In the genomic region with DNA sequence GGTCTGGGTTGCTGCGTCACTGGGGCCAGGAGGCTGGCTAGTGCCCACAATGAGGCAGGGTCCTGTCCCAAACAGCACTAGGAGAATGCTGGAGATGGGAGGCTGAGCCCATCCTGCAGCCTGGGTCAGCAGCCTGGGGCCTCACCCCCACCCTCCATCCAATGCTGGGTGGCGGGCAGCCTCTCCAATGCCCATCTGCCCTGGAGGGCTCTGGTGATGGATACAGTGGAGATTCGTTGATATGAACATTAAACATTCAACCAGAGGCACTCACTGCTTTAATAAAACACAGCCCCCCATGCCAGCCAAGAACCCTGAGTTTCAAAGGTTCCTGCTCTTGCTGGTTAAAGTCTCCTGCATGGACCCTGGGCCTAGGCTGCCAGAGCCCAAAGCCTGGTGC, we compare ENCODE assay signal across 21 cellular contexts. TPM values are rescaled to one million over a fixed set of nuclear protein-coding genes. Genes with fewer than 3 reads are reported as not detected.
"Had no signal": no experiment of that assay in that cellular context is flagged by ENCODE, and none has a peak within 500 bp of the region (broad histone marks: within the 10 kb centered on the region; RNA-seq: fewer than 3 reads in every experiment).

No MANE protein-coding gene starts in this region.

- H3K27me3 ChIP-seq: MG63, SJCRH30 had no signal

- H3K4me1 ChIP-seq: SJCRH30 had no signal

- H3K27ac ChIP-seq: RWPE1, SJCRH30 had no signal

- H3K27ac Mint-ChIP-seq: T-cell had no signal

- H3K36me3 Mint-ChIP-seq: T-cell had no signal

- FAIRE-seq: RCC 7860 had no signal

- H3K4me3 Mint-ChIP-seq: T-cell had no signal

- H3K9me3 Mint-ChIP-seq: T-cell had no signal

- H3K9me3 ChIP-seq: MG63, SJCRH30 had no signal

- H3K36me3 ChIP-seq: MG63, SJCRH30 had no signal

- DNase-seq: Karpas-422, KG1, MG63, NCI-H1092 treated with DMSO at 0.1 percent for 48 hours, NCI-H1436, NCI-H187, NCI-H2029, NCI-H2081 treated with DMSO at 0.1 percent for 48 hours, NCI-H2171, NCI-H226, NCI-H446, NCI-H510A, NCI-H524 treated with DMSO at 0.1 percent for 48 hours, NCI-H774, SHP77 treated with DMSO at 0.1 percent for 48 hours, SJCRH30, SW 1271, T-cell had no signal

- H3K4me3 ChIP-seq: MG63, SJCRH30 had no signal

- ATAC-seq: T-cell had no signal

RNA-seq across cellular contexts. Expression of gene HHIPL1, which starts 19.5 kb away (rescaled TPM):
- total RNA-seq: HT-29, SJCRH30 had no signal

RNA-seq across cellular contexts. Expression of gene CYP46A1, which starts 58.6 kb away (rescaled TPM):
- total RNA-seq: HT-29 had no signal
